11 cellular contexts compared by ENCODE assay signal in the genomic region with DNA sequence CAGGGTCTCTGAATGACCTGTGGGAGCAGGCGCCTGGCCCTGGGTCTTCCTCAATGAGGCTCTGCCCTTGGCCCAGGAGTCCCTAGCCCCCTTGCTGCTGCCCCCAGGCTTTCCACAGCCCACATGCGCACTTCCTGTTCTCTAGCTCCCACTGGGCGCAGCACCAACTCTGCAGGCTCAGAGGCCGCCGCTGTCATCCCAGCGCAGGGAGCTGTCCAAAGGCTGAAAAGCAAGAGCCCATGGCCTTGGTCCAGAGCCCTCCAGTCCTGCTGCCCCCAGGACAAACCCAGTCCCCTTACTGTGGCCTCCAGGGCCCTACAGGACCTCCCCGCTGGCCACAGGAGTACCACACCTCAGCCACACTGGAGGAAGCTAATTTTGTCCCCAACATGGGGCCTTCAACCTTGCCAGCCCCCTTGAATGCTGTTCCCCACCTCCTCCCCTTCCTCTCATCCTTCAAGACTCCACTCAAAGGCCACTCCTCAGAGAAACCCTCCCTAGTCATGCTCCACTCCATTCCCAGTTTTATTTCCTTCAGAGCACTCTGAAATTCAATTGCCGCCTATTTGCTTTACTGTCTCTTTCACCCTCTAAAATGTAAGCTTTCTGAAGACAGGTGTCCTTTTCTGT. TPM values are rescaled to one million over a fixed set of nuclear protein-coding genes. Genes with fewer than 3 reads are reported as not detected.
DNase-seq lines count a peak whose midpoint lies in the region; ATAC-seq, FAIRE-seq and TF ChIP-seq lines count a peak whose summit lies in the region.
"Had no signal": no experiment of that assay in that cellular context is flagged by ENCODE, and none has a peak within 500 bp of the region (broad histone marks: within the 10 kb centered on the region; RNA-seq: fewer than 3 reads in every experiment).

No MANE protein-coding gene starts in this region.

- no peaks in the 10 kb centered on the region for H3K9me3 ChIP-seq in breast epithelium

- H3K27me3 ChIP-seq in breast epithelium = peaks cover 0 to 4% of the 10 kb centered on the region in 2 donors

- H3K9me3 Mint-ChIP-seq in MCF 10A (ENCODE audit: unreplicated experiment) = no peaks in the 10 kb centered on the region
- H3K9me3 Mint-ChIP-seq: T-cell had no signal

- no peak overlapping the region for H3K4me3 Mint-ChIP-seq in MCF 10A (ENCODE audit: unreplicated experiment)
- H3K4me3 Mint-ChIP-seq: T-cell had no signal

- in situ Hi-C loops in astrocyte of the cerebellum (cut with HindIII; ENCODE audit: low sequenced_read_pairs) = no loop called here

- TF ChIP-seq CTCF in MCF 10A (IDR thresholded peaks at IDR 0.05; ENCODE audit: unreplicated experiment) (no peak), breast epithelium (IDR thresholded peaks at IDR 0.05) (no peak), astrocyte of the cerebellum (IDR thresholded peaks at IDR 0.05; ENCODE audit: low read depth, low read length, missing control alignments) (no peak)

- no peak overlapping the region for H3K4me3 ChIP-seq in breast epithelium
- no peak overlapping the region for H3K4me3 ChIP-seq in astrocyte of the cerebellum (ENCODE audit: low read depth, low read length)

- FAIRE-seq in urothelium cell line (lab: Jason Lieb, UNC) = no peak
- FAIRE-seq: keratinocyte had no signal

- no peaks in the 10 kb centered on the region for H3K36me3 ChIP-seq in breast epithelium

- intact Hi-C loops in MCF 10A (cut with micrococcal nuclease) (no loop called here), breast epithelium (cut with DNase I; ENCODE audit: low total_unique reads) (no loop called here)

- peaks cover 23% of the 10 kb centered on the region for H3K27me3 Mint-ChIP-seq in MCF 10A (ENCODE audit: insufficient read depth, unreplicated experiment)
- H3K27me3 Mint-ChIP-seq: T-cell had no signal

- H3K27ac Mint-ChIP-seq in MCF 10A (ENCODE audit: low read depth, unreplicated experiment) = no peak overlapping the region
- H3K27ac Mint-ChIP-seq: T-cell had no signal

- CTCF ChIA-PET in MCF 10A (lab: Yijun Ruan, JAX) = interaction anchor here (0.6 to 4.2 kb wide), 2 partner anchors 32 to 502 kb away, joined by 3 to 15 read pairs; no protein-coding TSS in a partner anchor

- TF ChIP-seq POLR2A in breast epithelium (IDR thresholded peaks at IDR 0.05) = no peak
- TF ChIP-seq POLR2A in GM18505 (IDR thresholded peaks at IDR 0.05; ENCODE audit: borderline replicate concordance, extremely low read depth, insufficient read depth, insufficient read length) = no peak

- no TSS peak for BruUV-seq in MCF 10A (replicated peaks; lab: Mats Ljungman, UMichigan)

- POLR2A ChIA-PET in MCF 10A (lab: Yijun Ruan, JAX) = interaction anchor here (1.0 to 1.3 kb wide), 2 partner anchors 103 to 745 kb away, joined by 3 to 4 read pairs; no protein-coding TSS in a partner anchor

- H3K27ac ChIP-seq in breast epithelium = no peak overlapping the region
- H3K27ac ChIP-seq: C4-2B had no signal

- no peaks in the 10 kb centered on the region for H3K4me1 ChIP-seq in breast epithelium

- DNase-seq in MCF 10A (ENCODE audit: unreplicated experiment) (peak; percentile 51), breast epithelium (ENCODE audit: low spot score in 2 of 2) (no peak), astrocyte of the cerebellum (ENCODE audit: low read depth) (peak; percentile 60), left lobe of liver (ENCODE audit: low spot score) (no peak), urothelium cell line (ENCODE audit: low spot score) (peak; percentile 76), SW480 (ENCODE audit: low spot score) (no peak)

- ATAC-seq in left lobe of liver (peak; percentile 76), GM18505 (IDR thresholded peaks at IDR 0.05; ENCODE audit: unreplicated experiment) (no peak), GM18861 (IDR thresholded peaks at IDR 0.05; ENCODE audit: unreplicated experiment) (no peak)

- no peaks in the 10 kb centered on the region for H3K36me3 Mint-ChIP-seq in MCF 10A (ENCODE audit: insufficient read depth, unreplicated experiment)

- no peaks in the 10 kb centered on the region for H3K4me1 Mint-ChIP-seq in MCF 10A (ENCODE audit: insufficient read depth, unreplicated experiment)

RNA-seq across cellular contexts. Expression of gene POU2F2, which starts 8.0 kb away (rescaled TPM):
- 0.49 and 0.70 TPM in 2 replicates for total RNA-seq in MCF 10A (2022)
- total RNA-seq in breast epithelium = 1 to 10 TPM; 1.2 to 2.9 (median 1.6) TPM
- 0.83 TPM for total RNA-seq in left lobe of liver

Comparison
In these comparisons a context has a peak if more than half of its experiments do, and no peak if none do; other contexts are left out.
1. DNase-seq: peak in MCF 10A (single experiment), astrocyte of the cerebellum (single experiment) and urothelium cell line (single experiment); none in breast epithelium (0 of 2), left lobe of liver (single experiment) and SW480 (single experiment).